ENCODE assay signal across 24 cellular contexts in the genomic region with DNA sequence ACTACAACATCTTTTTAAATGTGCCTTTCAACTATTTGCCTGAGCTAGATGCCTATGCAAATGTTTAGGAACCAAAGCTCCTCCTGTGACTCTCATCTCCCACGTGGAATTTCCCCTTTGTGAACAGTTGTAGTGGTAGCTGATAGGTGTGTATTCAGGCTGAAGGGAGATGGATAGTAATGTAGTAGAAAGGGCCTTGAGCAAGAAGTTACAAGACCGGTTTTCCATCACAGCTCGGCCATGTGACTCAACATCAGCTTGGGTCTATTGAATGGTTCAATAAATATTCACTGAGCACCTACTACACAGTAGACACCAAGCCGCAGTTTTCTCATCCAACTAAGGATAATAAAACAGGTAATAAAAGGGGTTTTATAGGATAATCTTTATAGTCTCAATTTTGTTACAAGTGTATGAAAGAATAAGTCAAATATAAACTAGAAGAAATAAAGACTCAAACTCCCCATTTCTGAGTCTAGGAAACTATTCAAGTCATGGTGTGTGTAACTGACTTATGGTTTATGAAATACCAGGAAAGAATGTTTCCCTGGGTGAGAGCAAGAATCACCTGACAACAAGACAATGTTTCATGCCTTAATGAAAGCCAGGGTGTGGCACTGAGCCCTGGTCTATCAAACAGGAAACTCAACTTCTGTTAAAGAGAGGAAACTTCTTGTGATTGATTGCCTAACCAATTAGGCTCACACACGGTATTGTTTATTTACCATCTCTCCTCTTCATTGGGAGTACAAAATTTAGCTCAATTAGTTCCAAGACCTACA.
DNase-seq lines count a peak whose midpoint lies in the region; ATAC-seq, FAIRE-seq and TF ChIP-seq lines count a peak whose summit lies in the region.
"Had no signal": no experiment of that assay in that cellular context is flagged by ENCODE, and none has a peak within 500 bp of the region (broad histone marks: within the 10 kb centered on the region; RNA-seq: fewer than 3 reads in every experiment).

No MANE protein-coding gene starts in this region.

- H3K4me1 Mint-ChIP-seq in activated T-cell treated with anti-CD3 and anti-CD28 coated beads, Interleukin-2, amount 50 U/mL, for 72 hours (ENCODE audit: low read depth) = no peaks in the 10 kb centered on the region
- H3K4me1 Mint-ChIP-seq: CD8-positive, alpha-beta memory T cell had no signal

- H3K4me1 ChIP-seq in esophagus (ENCODE audit: control insufficient read depth in 2 of 2, insufficient read depth in 2 of 2, low read length in 1 of 2) (peaks cover 0 to 2% of the 10 kb centered on the region in 2 donors), pancreas (no peaks in the 10 kb centered on the region), uterus (no peaks in the 10 kb centered on the region)

- WGBS in esophagus, 2 donors = 38 to 42% methylated on average over 5 of the region's 5 CpGs
- WGBS in pancreas, 2 donors = 21 to 23% methylated on average over 5 of the region's 5 CpGs

- intact Hi-C loops in pancreas (cut with DNase I) = no loop called here
- intact Hi-C loops in uterus (cut with DNase I; ENCODE audit: low total_unique reads) = no loop called here

- H3K9me3 ChIP-seq in esophagus (ENCODE audit: control insufficient read depth in 2 of 2, insufficient read depth in 1 of 2, low read depth in 1 of 2, low read length in 1 of 2) (no peaks in the 10 kb centered on the region), pancreas (no peaks in the 10 kb centered on the region), uterus (no peaks in the 10 kb centered on the region)
- H3K9me3 ChIP-seq: spleen, thoracic aorta had no signal

- H3K4me3 ChIP-seq in esophagus (ENCODE audit: low read depth in 1 of 2, low read length in 2 of 2) (no peak overlapping the region), pancreas (no peak overlapping the region), uterus (no peak overlapping the region)
- H3K4me3 ChIP-seq: lung, spleen, thoracic aorta had no signal

- TF ChIP-seq RAD21 in Ishikawa (IDR thresholded peaks at IDR 0.05; ENCODE audit: low read depth) = no peak

- TF ChIP-seq EP300 in Ishikawa (IDR thresholded peaks at IDR 0.05; ENCODE audit: borderline replicate concordance) = peak; percentile 28; the same call in 1 of the 2 replicates

- ATAC-seq in pancreas = peak; percentile 64 to 81 (median 70)
- ATAC-seq in activated T-cell treated with anti-CD3 and anti-CD28 coated beads, Interleukin-2, amount 50 U/mL, for 72 hours (replicated peaks in 1 of 2) = no peak
- no peak for ATAC-seq in GM18907 (IDR thresholded peaks at IDR 0.05; ENCODE audit: unreplicated experiment)
- ATAC-seq: activated T-cell treated with anti-CD3 and anti-CD28 coated beads, Interleukin-2, amount 50 U/mL, for 4 hours had no signal

- peaks cover 47% of the 10 kb centered on the region for H3K27me3 Mint-ChIP-seq in activated T-cell treated with anti-CD3 and anti-CD28 coated beads, Interleukin-2, amount 50 U/mL, for 72 hours (ENCODE audit: low read depth)

- H3K36me3 Mint-ChIP-seq in activated T-cell treated with anti-CD3 and anti-CD28 coated beads, Interleukin-2, amount 50 U/mL, for 72 hours (ENCODE audit: insufficient read depth in 2 of 2) = no peaks in the 10 kb centered on the region
- H3K36me3 Mint-ChIP-seq: CD8-positive, alpha-beta memory T cell had no signal

- no peak for FAIRE-seq in pancreas (lab: Jason Lieb, UNC)
- FAIRE-seq: islet of Langerhans, TTC549 had no signal

- H3K4me3 Mint-ChIP-seq in activated T-cell treated with anti-CD3 and anti-CD28 coated beads, Interleukin-2, amount 50 U/mL, for 72 hours = no peak overlapping the region
- H3K4me3 Mint-ChIP-seq: activated T-cell treated with anti-CD3 and anti-CD28 coated beads, Interleukin-2, amount 50 U/mL, for 4 hours; CD8-positive, alpha-beta memory T cell had no signal

- no peaks in the 10 kb centered on the region for H3K36me3 ChIP-seq in esophagus (ENCODE audit: control insufficient read depth in 2 of 2, insufficient read depth in 2 of 2, low read length in 1 of 2)
- H3K36me3 ChIP-seq in pancreas = no peaks in the 10 kb centered on the region
- H3K36me3 ChIP-seq in uterus = no peaks in the 10 kb centered on the region
- H3K36me3 ChIP-seq: spleen, thoracic aorta had no signal

- peak; percentile 86 for DNase-seq in NOMO-1 treated with DMSO at 0.1 percent for 48 hours (lab: John Stamatoyannopoulos, UW; ENCODE audit: unreplicated experiment)
- no peak for DNase-seq in pancreas
- no peak for DNase-seq in activated T-cell treated with anti-CD3 and anti-CD28 coated beads, Interleukin-2, amount 50 U/mL, for 72 hours
- no peak for DNase-seq in uterus
- DNase-seq in T-helper 2 cell = no peak
- DNase-seq: activated CD8-positive, alpha-beta memory T cell treated with anti-CD3 and anti-CD28 coated beads for 24 hours; activated naive CD4-positive, alpha-beta T cell treated with Interleukin-2 at 50 U/mL for 16 hours; activated T-cell treated with anti-CD3 and anti-CD28 coated beads, Interleukin-2, amount 50 U/mL, for 4 hours; CD8-positive, alpha-beta memory T cell; dermis blood vessel endothelial cell; KG1; NCI-H2081 treated with DMSO at 0.1 percent for 48 hours; NCI-H446 treated with DMSO at 0.1 percent for 48 hours; spleen; stimulated activated CD4-positive, alpha-beta T cell treated with anti-CD3 and anti-CD28 coated beads, Interleukin-4, amount 100 ng/mL, for 1 hour; stimulated activated naive CD4-positive, alpha-beta T cell; SW 1271 had no signal

- no peak overlapping the region for H3K27ac Mint-ChIP-seq in activated T-cell treated with anti-CD3 and anti-CD28 coated beads, Interleukin-2, amount 50 U/mL, for 72 hours

- TF ChIP-seq CTCF in pancreas (IDR thresholded peaks at IDR 0.05) (no peak), uterus (IDR thresholded peaks at IDR 0.05) (no peak)

- H3K9me3 Mint-ChIP-seq in activated T-cell treated with anti-CD3 and anti-CD28 coated beads, Interleukin-2, amount 50 U/mL, for 72 hours = no peaks in the 10 kb centered on the region
- H3K9me3 Mint-ChIP-seq: activated T-cell treated with anti-CD3 and anti-CD28 coated beads, Interleukin-2, amount 50 U/mL, for 4 hours; CD8-positive, alpha-beta memory T cell had no signal

- H3K27ac ChIP-seq in esophagus (ENCODE audit: low read depth in 2 of 2, low read length in 1 of 2) (peak overlapping the region; percentile 20 to 82), pancreas (no peak overlapping the region), uterus (no peak overlapping the region)
- H3K27ac ChIP-seq: spleen, thoracic aorta had no signal

- no peak for TF ChIP-seq POLR2A in uterus (IDR thresholded peaks at IDR 0.05)

- H3K27me3 ChIP-seq in esophagus (ENCODE audit: control insufficient read depth in 1 of 2, insufficient read depth in 2 of 2, low read length in 2 of 2) (no peaks in the 10 kb centered on the region), pancreas (no peaks in the 10 kb centered on the region), uterus (no peaks in the 10 kb centered on the region)

TF ChIP-seq in Ishikawa, 13 proteins besides CTCF, POLR2A, EP300 and RAD21:
- TF ChIP-seq, protein P1, sequence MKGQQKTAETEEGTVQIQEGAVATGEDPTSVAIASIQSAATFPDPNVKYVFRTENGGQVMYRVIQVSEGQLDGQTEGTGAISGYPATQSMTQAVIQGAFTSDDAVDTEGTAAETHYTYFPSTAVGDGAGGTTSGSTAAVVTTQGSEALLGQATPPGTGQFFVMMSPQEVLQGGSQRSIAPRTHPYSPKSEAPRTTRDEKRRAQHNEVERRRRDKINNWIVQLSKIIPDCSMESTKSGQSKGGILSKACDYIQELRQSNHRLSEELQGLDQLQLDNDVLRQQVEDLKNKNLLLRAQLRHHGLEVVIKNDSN (IDR thresholded peaks at IDR 0.05) = peak; percentile 59; the same call in 1 of the 2 replicates
- no peak for TF ChIP-seq EGR1 (IDR thresholded peaks at IDR 0.05)

Comparison
In these comparisons a context has a peak if more than half of its experiments do, and no peak if none do; other contexts are left out.
1. H3K27ac ChIP-seq: peak in esophagus (2 of 2); none in pancreas (0 of 4) and uterus (0 of 2).
2. ATAC-seq: peak in pancreas (4 of 4); none in activated T-cell treated with anti-CD3 and anti-CD28 coated beads, Interleukin-2, amount 50 U/mL, for 72 hours (0 of 2) and GM18907 (single experiment).